Comparison of ENCODE assay signal across 1 cellular context in genomic region chr16:29995911-29996772, GRCh38.
TF ChIP-seq lines count a peak whose summit lies in the region.

INO80E (plus strand) TSS chr16:29996241; CDS start chr16:29996311, 70 bp downstream.

TF ChIP-seq in K562, 482 proteins besides CTCF, POLR2A, EP300 and RAD21 (continued from another document and continues in another):
- peak; percentile 59; the same call in 1 of the 2 replicates for TF ChIP-seq ZHX1 (conservative IDR thresholded peaks at IDR 0.05; ENCODE audit: low read length)
- TF ChIP-seq TFE3 (CRISPR knock-in tag; IDR thresholded peaks at IDR 0.05) = no peak
- peak; percentile 53 for TF ChIP-seq GTF2F1 (IDR thresholded peaks at IDR 0.05; ENCODE audit: low read depth, low read length)
- TF ChIP-seq RREB1 (CRISPR knock-in tag; IDR thresholded peaks at IDR 0.05) = no peak
- no peak for TF ChIP-seq HDAC2 (IDR thresholded peaks at IDR 0.05)
- TF ChIP-seq BCL6 (CRISPR knock-in tag; IDR thresholded peaks at IDR 0.05) = no peak; the same call in 1 of the 2 replicates
- no peak for TF ChIP-seq CBX3 (IDR thresholded peaks at IDR 0.05; ENCODE audit: borderline replicate concordance in 1 of 2, low read length in 2 of 2)
- TF ChIP-seq PHF20 (IDR thresholded peaks at IDR 0.05; ENCODE audit: partially characterized antibody) = peak; percentile 72
- TF ChIP-seq ZBTB26 (CRISPR knock-in tag; IDR thresholded peaks at IDR 0.05) = no peak
- peak; percentile 87 for TF ChIP-seq TBP (optimal IDR thresholded peaks at IDR 0.05; ENCODE audit: low read depth, low read length)
- TF ChIP-seq ETS2 (tag; IDR thresholded peaks at IDR 0.05; ENCODE audit: borderline replicate concordance, poor library complexity, severe bottlenecking) = no peak
- no peak; the same call in 1 of the 2 replicates for TF ChIP-seq ZNF592 (IDR thresholded peaks at IDR 0.05)
- peak; percentile 75 for TF ChIP-seq SETDB1 (IDR thresholded peaks at IDR 0.05; ENCODE audit: low read length)
- TF ChIP-seq E2F5 (CRISPR knock-in tag; IDR thresholded peaks at IDR 0.05) = no peak
- TF ChIP-seq CEBPB (tag; IDR thresholded peaks at IDR 0.05) = 0 out of 2 replicates have a peak, but pooled peaks have one; percentile 10
- TF ChIP-seq NCOR1 (IDR thresholded peaks at IDR 0.05) = no peak
- TF ChIP-seq NR2F6 (CRISPR knock-in tag; IDR thresholded peaks at IDR 0.05) = no peak
- no peak for TF ChIP-seq ZNF512 (tag; IDR thresholded peaks at IDR 0.05)
- no peak for TF ChIP-seq ZNF655 (CRISPR knock-in tag; IDR thresholded peaks at IDR 0.05)
- no peak for TF ChIP-seq RHOXF2B (CRISPR knock-in tag; conservative IDR thresholded peaks at IDR 0.05)
- TF ChIP-seq PRMT5 (CRISPR knock-in tag; IDR thresholded peaks at IDR 0.05) = no peak
- no peak for TF ChIP-seq PREB (CRISPR knock-in tag; IDR thresholded peaks at IDR 0.05)
- peak; percentile 51 for TF ChIP-seq POU5F1 (IDR thresholded peaks at IDR 0.05; ENCODE audit: borderline replicate concordance, low read depth, low read length, partially characterized antibody)
- no peak for TF ChIP-seq PHF21A (IDR thresholded peaks at IDR 0.05; ENCODE audit: borderline replicate concordance, low read depth)
- TF ChIP-seq FOS (IDR thresholded peaks at IDR 0.05; ENCODE audit: extremely low read depth, insufficient read length) = no peak
- TF ChIP-seq ZNF384 (IDR thresholded peaks at IDR 0.05; ENCODE audit: low read depth, low read length) = 0 out of 2 replicates have a peak, but pooled peaks have one; percentile 8
- peak; percentile 80 for TF ChIP-seq NR2C2 (CRISPR knock-in tag; IDR thresholded peaks at IDR 0.05)
- TF ChIP-seq NR2C2 (tag; IDR thresholded peaks at IDR 0.05) = peak; percentile 94
- no peak for TF ChIP-seq ZNF79 (CRISPR knock-in tag; IDR thresholded peaks at IDR 0.05; ENCODE audit: low read depth)
- TF ChIP-seq PTRF (tag; IDR thresholded peaks at IDR 0.05) = no peak
- no peak for TF ChIP-seq ATF6 (CRISPR knock-in tag; IDR thresholded peaks at IDR 0.05)
